ENCODE assay signal across 6 cellular contexts in the genomic region with DNA sequence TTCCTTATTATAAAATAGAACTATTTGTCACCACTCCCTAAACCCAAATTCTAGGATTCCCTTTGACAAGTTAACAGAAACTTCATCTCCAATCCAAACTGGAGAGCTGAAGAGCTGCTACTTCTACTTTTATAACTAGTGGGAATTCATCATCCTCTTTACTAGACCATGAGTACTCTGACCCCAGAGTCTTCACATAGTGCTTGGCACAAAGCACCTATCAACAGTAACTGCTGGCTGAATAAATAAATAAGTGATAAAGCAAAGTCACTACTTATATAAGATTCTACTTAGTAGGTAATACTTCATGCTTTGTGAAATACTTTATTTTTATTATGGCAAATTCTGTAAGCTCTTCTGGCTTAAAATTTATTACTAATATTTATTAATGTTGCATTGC.
"Had no signal": no experiment of that assay in that cellular context is flagged by ENCODE, and none has a peak within 500 bp of the region (broad histone marks: within the 10 kb centered on the region; RNA-seq: fewer than 3 reads in every experiment).

No MANE protein-coding gene starts in this region.

- H3K9ac ChIP-seq: GM23248 had no signal

- FAIRE-seq: H1, HTR-8/SVneo had no signal

- H3K27ac ChIP-seq: GM23248 had no signal

- DNase-seq: GM23248, H9, HCEC 1CT had no signal

- H3K27me3 Mint-ChIP-seq: IgD-negative memory B cell had no signal

- H3K4me3 Mint-ChIP-seq: H9, IgD-negative memory B cell had no signal

- H2AFZ ChIP-seq: GM23248 had no signal

- H3K9me3 Mint-ChIP-seq: IgD-negative memory B cell had no signal

- H3K4me3 ChIP-seq: GM23248 had no signal
